ENCODE assay signal across 8 cellular contexts in genomic region chr12:49322708-49323523, GRCh38. TPM values are rescaled to one million over a fixed set of nuclear protein-coding genes. Genes with fewer than 3 reads are reported as not detected.
DNase-seq lines count a peak whose midpoint lies in the region; ATAC-seq and TF ChIP-seq lines count a peak whose summit lies in the region.

Gene TROAP, plus strand, starts transcription at chr12:49323255. Its CDS starts 354 bp downstream, at chr12:49323609.

- peaks cover 32% of the 10 kb centered on the region for H3K36me3 Mint-ChIP-seq in activated naive CD4-positive, alpha-beta T cell treated with anti-CD3 and anti-CD28 coated beads, Interleukin-2, amount 10 ng/mL, durations not matched to agents 7 days and 5 days

- peaks cover 7% of the 10 kb centered on the region for H3K27me3 Mint-ChIP-seq in activated naive CD4-positive, alpha-beta T cell treated with anti-CD3 and anti-CD28 coated beads, Interleukin-2, amount 10 ng/mL, durations not matched to agents 7 days and 5 days

- no peaks in the 10 kb centered on the region for H3K9me3 ChIP-seq in SK-N-SH
- no peaks in the 10 kb centered on the region for H3K9me3 ChIP-seq in testis

- H3K4me2 ChIP-seq in SK-N-SH = peak within 1 kb of the TSS; percentile 95

- peak; percentile 55 for TF ChIP-seq POLR2A in testis (IDR thresholded peaks at IDR 0.05)

- peaks cover 0 to 14% of the 10 kb centered on the region in 2 experiments; a peak in 1 of 4 replicates for H3K4me1 ChIP-seq in SK-N-SH (ENCODE audit: control insufficient read depth in 1 of 2, insufficient read depth in 2 of 2, low read depth in 1 of 2, low read length in 1 of 2)
- no peaks in the 10 kb centered on the region for H3K4me1 ChIP-seq in testis

- peaks cover 42% of the 10 kb centered on the region for H3K4me1 Mint-ChIP-seq in activated naive CD4-positive, alpha-beta T cell treated with anti-CD3 and anti-CD28 coated beads, Interleukin-2, amount 10 ng/mL, durations not matched to agents 7 days and 5 days

- H3K36me3 ChIP-seq in SK-N-SH (replicated peaks in 1 of 2; ENCODE audit: control insufficient read depth in 1 of 2, insufficient read depth in 2 of 2, low read length in 1 of 2) (peaks cover 2 to 6% of the 10 kb centered on the region in 2 experiments), testis (ENCODE audit: low read depth, missing control alignments) (no peaks in the 10 kb centered on the region)

- H3K79me2 ChIP-seq in SK-N-SH (ENCODE audit: insufficient read depth) = peaks cover 19% of the 10 kb centered on the region

- H3K27me3 ChIP-seq in SK-N-SH (ENCODE audit: insufficient read depth) (no peaks in the 10 kb centered on the region), testis (no peaks in the 10 kb centered on the region)

- TF ChIP-seq CTCF in GM10248 (IDR thresholded peaks at IDR 0.05; ENCODE audit: control extremely low read depth, extremely low read depth, low read depth, missing control alignments) = no peak
- TF ChIP-seq CTCF in SK-N-SH (IDR thresholded peaks at IDR 0.05) = no peak
- no peak for TF ChIP-seq CTCF in testis (IDR thresholded peaks at IDR 0.05)

- H3K4me3 ChIP-seq in SK-N-SH (ENCODE audit: low read depth in 2 of 2, low read length in 1 of 2) (peak within 1 kb of the TSS; percentile 67 to 88), testis (peak within 1 kb of the TSS; percentile 61 to 73)

- peak within 1 kb of the TSS; percentile 94 for H3K27ac Mint-ChIP-seq in activated naive CD4-positive, alpha-beta T cell treated with anti-CD3 and anti-CD28 coated beads, Interleukin-2, amount 10 ng/mL, durations not matched to agents 7 days and 5 days

- 1% methylated on average over 52 of the region's 65 CpGs for WGBS in SK-N-SH (ENCODE audit: low lambda C conversion rate)
- WGBS in testis, 2 donors = 0 to 1% methylated on average over 64 of the region's 65 CpGs

- H3K27ac ChIP-seq in SK-N-SH (ENCODE audit: low read depth in 2 of 2, low read length in 1 of 2) (peak within 1 kb of the TSS; percentile 58 to 65), testis (peak within 1 kb of the TSS; percentile 35 to 36)

- H3F3A ChIP-seq in SK-N-SH (replicated peaks; ENCODE audit: insufficient read depth) = peaks cover 5% of the 10 kb centered on the region

- no peaks in the 10 kb centered on the region for H3K9me2 ChIP-seq in SK-N-SH

- peak within 1 kb of the TSS; percentile 81 for H2AFZ ChIP-seq in SK-N-SH (ENCODE audit: low read depth)

- TF ChIP-seq RAD21 in SK-N-SH (IDR thresholded peaks at IDR 0.05; ENCODE audit: low read length) = no peak

- H4K20me1 ChIP-seq in SK-N-SH (ENCODE audit: insufficient read depth) = no peaks in the 10 kb centered on the region

- intact Hi-C loops in testis (cut with DNase I; ENCODE audit: low total_unique reads) = no loop called here

- CTCF ChIA-PET in GM10248 (lab: Yijun Ruan, JAX) = interaction anchor here (1.0 to 7.3 kb wide), 13 partner anchors 9 to 191 kb away, joined by 3 to 42 read pairs (median 9); partner anchors contain the start of genes C1QL4, DNAJC22 and PRPH
- CTCF ChIA-PET in SK-N-SH (lab: Yijun Ruan, JAX) = interaction anchor here (1.0 to 5.4 kb wide), 7 partner anchors 9 to 44 kb away, joined by 3 to 48 read pairs (median 17); partner anchors contain the start of genes C1QL4 and SPATS2
- CTCF ChIA-PET in activated naive CD4-positive, alpha-beta T cell treated with anti-CD3 and anti-CD28 coated beads, Interleukin-2, amount 10 ng/mL, durations not matched to agents 7 days and 5 days (lab: Charles Lee) = interaction anchor here (0.7 to 2.3 kb wide), 9 partner anchors 9 to 191 kb away, joined by 3 to 18 read pairs (median 4); partner anchors contain the start of genes C1QL4, DNAJC22, PRPH and SPATS2

- H3K9me3 Mint-ChIP-seq in activated naive CD4-positive, alpha-beta T cell treated with anti-CD3 and anti-CD28 coated beads, Interleukin-2, amount 10 ng/mL, durations not matched to agents 7 days and 5 days = no peaks in the 10 kb centered on the region

- ATAC-seq in HG02610 (IDR thresholded peaks at IDR 0.05; ENCODE audit: unreplicated experiment) = peak; percentile 98

- peak; percentile 99 for DNase-seq in GM10248 (ENCODE audit: extremely low spot score)
- peak; percentile 97 for DNase-seq in NCI-H1092 (lab: John Stamatoyannopoulos, UW)
- peak; percentile 97 for DNase-seq in SK-N-SH
- DNase-seq in activated naive CD4-positive, alpha-beta T cell treated with anti-CD3 and anti-CD28 coated beads, Interleukin-2, amount 10 ng/mL, durations not matched to agents 7 days and 5 days = peak; percentile 98
- peak; percentile 96 for DNase-seq in glomerular endothelial cell (ENCODE audit: extremely low read depth, low read depth, low spot score)
- DNase-seq in occipital lobe (lab: John Stamatoyannopoulos, UW) = peak; percentile 99
- DNase-seq in testis = peak; percentile 98

- TF ChIP-seq EP300 in SK-N-SH (IDR thresholded peaks at IDR 0.05; ENCODE audit: borderline replicate concordance in 1 of 2, low read depth in 1 of 2, low read length in 1 of 2) = no peak

- POLR2A ChIA-PET in GM10248 (lab: Yijun Ruan, JAX) = interaction anchor here (0.8 to 1.5 kb wide), 8 partner anchors 9 to 418 kb away, joined by 3 to 5 read pairs (median 4); partner anchors contain the start of genes TMBIM6, TUBA1B and TUBA1C
- POLR2A ChIA-PET in SK-N-SH (lab: Yijun Ruan, JAX) = interaction anchor here (0.5 to 2.2 kb wide), 14 partner anchors 9 to 463 kb away, joined by 3 to 34 read pairs (median 6); partner anchors contain the start of genes C1QL4, LMBR1L, PRPH and SPATS2

- peak within 1 kb of the TSS; percentile 80 for H3K9ac ChIP-seq in SK-N-SH

- H3K4me3 Mint-ChIP-seq in activated naive CD4-positive, alpha-beta T cell treated with anti-CD3 and anti-CD28 coated beads, Interleukin-2, amount 10 ng/mL, durations not matched to agents 7 days and 5 days = peak within 1 kb of the TSS; percentile 98

TF ChIP-seq in SK-N-SH, 30 proteins besides CTCF, POLR2A, EP300 and RAD21 (continues in another document):
- TF ChIP-seq SMC3 (IDR thresholded peaks at IDR 0.05; ENCODE audit: low read depth, low read length) (no peak), MAX (IDR thresholded peaks at IDR 0.05; ENCODE audit: low read depth) (peak; percentile 62; the same call in 1 of the 2 replicates), EZH2phosphoT487 (IDR thresholded peaks at IDR 0.05; ENCODE audit: borderline replicate concordance, low read depth) (no peak), USF2 (IDR thresholded peaks at IDR 0.05; ENCODE audit: borderline replicate concordance, low read depth, low read length) (no peak), TAF1 (IDR thresholded peaks at IDR 0.05; ENCODE audit: borderline replicate concordance, low read depth, low read length) (peak; percentile 65), POLR2AphosphoS5 (IDR thresholded peaks at IDR 0.05; ENCODE audit: low read depth, low read length) (peak; percentile 95), NFIC (IDR thresholded peaks at IDR 0.05; ENCODE audit: borderline replicate concordance) (no peak), USF1 (IDR thresholded peaks at IDR 0.05; ENCODE audit: borderline replicate concordance, low read depth) (no peak), FOXJ3 (CRISPR knock-in tag; IDR thresholded peaks at IDR 0.05) (no peak), GABPA (IDR thresholded peaks at IDR 0.05; ENCODE audit: low read depth) (no peak), RCOR1 (IDR thresholded peaks at IDR 0.05; ENCODE audit: low read length) (no peak), TEAD4 (IDR thresholded peaks at IDR 0.05; ENCODE audit: borderline replicate concordance, insufficient read depth) (no peak), FOSL2 (IDR thresholded peaks at IDR 0.05; ENCODE audit: borderline replicate concordance, low read depth) (no peak), FOXM1 (IDR thresholded peaks at IDR 0.05; ENCODE audit: low read depth) (peak; percentile 100), TCF12 (IDR thresholded peaks at IDR 0.05) (no peak), JUND (IDR thresholded peaks at IDR 0.05) (no peak), MXI1 (IDR thresholded peaks at IDR 0.05; ENCODE audit: low read depth, low read length) (peak; percentile 92), GATA2 (CRISPR knock-in tag; IDR thresholded peaks at IDR 0.05) (no peak), YY1 (IDR thresholded peaks at IDR 0.05; ENCODE audit: low read depth) (peak; percentile 82), CHD2 (IDR thresholded peaks at IDR 0.05; ENCODE audit: low read length, partially characterized antibody) (peak; percentile 98)

RNA-seq across cellular contexts. Expression of gene TROAP, which starts in this region (rescaled TPM):
- 15.0 and 26.2 TPM in 2 replicates for polyA plus RNA-seq in SK-N-SH (2012; rRNA removed)
- 13.0 and 14.9 TPM in 2 replicates for polyA plus RNA-seq in SK-N-SH (2012; cell fraction: cytosol; rRNA removed)
- 46.8 and 65.0 TPM in 2 replicates for polyA plus RNA-seq in SK-N-SH (2012; cell fraction: nucleus; rRNA removed)
- 4.7 and 11.4 TPM in 2 replicates for total RNA-seq in glomerular endothelial cell
- 1.2 TPM for total RNA-seq in occipital lobe
- 10 to 100 TPM; 22.8 to 36.1 TPM for total RNA-seq in testis
- polyA plus RNA-seq in testis (ENCODE audit: insufficient read depth, low read depth, low replicate concordance) = 61.7 TPM

Comparison
In these comparisons a context has a peak if more than half of its experiments do, and no peak if none do; other contexts are left out.
1. Peak in every context shown above with its lines: DNase-seq, ATAC-seq, H3K4me3 ChIP-seq and H3K27ac ChIP-seq.